8 cellular contexts compared by ENCODE assay signal in the genomic region with DNA sequence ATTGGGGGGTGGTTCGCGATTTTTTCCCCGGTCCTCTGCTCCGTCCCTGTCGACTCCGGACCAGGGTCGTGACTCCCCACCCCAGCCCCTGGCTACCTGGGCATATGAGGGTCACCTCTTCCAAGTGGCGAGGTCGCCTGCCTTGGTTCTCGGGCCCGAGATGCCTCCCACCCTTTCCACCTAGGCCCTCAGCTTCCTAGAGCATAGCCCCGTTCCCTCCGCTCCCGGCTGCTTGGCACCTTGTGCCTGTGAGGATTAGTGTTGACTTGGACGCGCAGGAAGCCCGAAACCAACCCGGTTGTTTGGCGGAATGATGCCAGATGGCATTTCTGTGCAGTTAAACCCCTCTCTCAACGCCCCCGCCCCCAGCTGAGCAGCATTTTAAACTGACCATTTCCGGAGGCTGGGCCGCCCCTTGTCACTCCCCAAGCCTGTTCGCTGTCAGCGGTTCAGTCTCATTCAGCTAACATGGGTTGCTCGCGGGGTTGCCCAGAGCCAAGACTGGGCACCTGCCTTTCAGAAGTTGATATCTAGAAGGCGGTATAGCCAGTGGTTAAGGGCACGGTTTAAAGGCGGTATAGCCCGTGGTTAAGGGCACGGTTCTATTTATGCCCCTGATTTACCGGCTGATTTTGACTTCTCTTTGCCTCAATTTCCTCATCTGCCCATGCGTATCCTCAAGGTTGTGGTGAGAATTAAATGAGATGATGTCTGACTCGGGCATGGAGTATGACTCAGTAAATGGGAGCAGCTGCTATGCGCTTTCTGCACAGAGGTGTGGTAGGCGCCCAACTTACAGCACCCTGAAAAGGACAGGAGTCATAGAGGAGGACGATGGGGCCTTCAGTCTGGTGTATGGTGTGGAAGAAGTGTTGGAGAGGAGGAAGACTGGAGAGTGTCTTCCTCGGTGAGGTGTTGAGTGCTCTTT. TPM values are rescaled to one million over a fixed set of nuclear protein-coding genes. Genes with fewer than 3 reads are reported as not detected.
DNase-seq lines count a peak whose midpoint lies in the region; ATAC-seq and TF ChIP-seq lines count a peak whose summit lies in the region.

No MANE protein-coding gene starts in this region.

- H3K79me2 ChIP-seq in Loucy (ENCODE audit: insufficient read depth, low read length): peaks cover 57% of the 10 kb centered on the region

- no peaks in the 10 kb centered on the region for H3F3A ChIP-seq in Loucy (ENCODE audit: low read depth)

- H3K27ac Mint-ChIP-seq in osteocyte (ENCODE audit: unreplicated experiment): peak overlapping the region; percentile 81

- no peaks in the 10 kb centered on the region for H3K9me3 ChIP-seq in Loucy (ENCODE audit: insufficient read depth, low read depth, low read length)

- H3K4me2 ChIP-seq in Loucy (ENCODE audit: low read depth, low read length, poor library complexity, severe bottlenecking): peak overlapping the region; percentile 95

- peak; percentile 3 for DNase-seq in NCI-H1105 (lab: John Stamatoyannopoulos, UW)
- DNase-seq in NCI-H1105 treated with DMSO at 0.1 percent for 48 hours (lab: John Stamatoyannopoulos, UW): no peak
- no peak for DNase-seq in activated T-cell treated with anti-CD3 and anti-CD28 coated beads, Interleukin-2, amount 50 U/mL, for 4 hours
- peak; percentile 43 for DNase-seq in glomerular visceral epithelial cell (ENCODE audit: extremely low spot score)
- DNase-seq in osteocyte (ENCODE audit: extremely low spot score, unreplicated experiment): no peak
- no peak for DNase-seq in NCI-H1694 treated with DMSO at 0.1 percent for 48 hours (lab: John Stamatoyannopoulos, UW)

- peaks cover 21% of the 10 kb centered on the region for H3K4me1 Mint-ChIP-seq in activated T-cell treated with anti-CD3 and anti-CD28 coated beads, Interleukin-2, amount 50 U/mL, for 4 hours (ENCODE audit: low read depth)
- H3K4me1 Mint-ChIP-seq in osteocyte (ENCODE audit: unreplicated experiment): peaks cover 25% of the 10 kb centered on the region

- H4K20me1 ChIP-seq in Loucy (ENCODE audit: insufficient read depth, low read length, poor library complexity, severe bottlenecking): peaks cover 44% of the 10 kb centered on the region

- no peaks in the 10 kb centered on the region for H3K9me3 Mint-ChIP-seq in activated T-cell treated with anti-CD3 and anti-CD28 coated beads, Interleukin-2, amount 50 U/mL, for 4 hours
- H3K9me3 Mint-ChIP-seq in osteocyte (ENCODE audit: unreplicated experiment): no peaks in the 10 kb centered on the region

- peak overlapping the region; percentile 80 for H2AFZ ChIP-seq in Loucy (ENCODE audit: low read length)

- peaks cover 45% of the 10 kb centered on the region for H3K4me1 ChIP-seq in Loucy (ENCODE audit: insufficient read depth, low read length, poor library complexity, severe bottlenecking)

- peak overlapping the region; percentile 96 for H3K4me3 ChIP-seq in Loucy (ENCODE audit: low read length, poor library complexity, severe bottlenecking)

- H3K36me3 ChIP-seq in Loucy (ENCODE audit: insufficient read depth, low read length): peaks cover 16% of the 10 kb centered on the region; the same call in 1 of the 2 replicates

- TF ChIP-seq CTCF in Loucy (conservative IDR thresholded peaks at IDR 0.05; ENCODE audit: low read length) (no peak), osteocyte (IDR thresholded peaks at IDR 0.05) (no peak)

- peaks cover 4% of the 10 kb centered on the region for H3K27me3 Mint-ChIP-seq in activated T-cell treated with anti-CD3 and anti-CD28 coated beads, Interleukin-2, amount 50 U/mL, for 4 hours (ENCODE audit: low read depth)
- H3K27me3 Mint-ChIP-seq in osteocyte (ENCODE audit: unreplicated experiment): peaks cover 2% of the 10 kb centered on the region

- peak; percentile 21 for ATAC-seq in GM21737 (IDR thresholded peaks at IDR 0.05; ENCODE audit: unreplicated experiment)
- ATAC-seq in activated T-cell treated with anti-CD3 and anti-CD28 coated beads, Interleukin-2, amount 50 U/mL, for 4 hours: peak; percentile 6 to 23

- H3K9ac ChIP-seq in Loucy (ENCODE audit: low read depth, low read length, poor library complexity, severe bottlenecking): peak overlapping the region; percentile 99

- no peaks in the 10 kb centered on the region for H3K9me2 ChIP-seq in Loucy (replicated peaks; ENCODE audit: low read depth, low read length)

- peaks cover 6% of the 10 kb centered on the region for H3K36me3 Mint-ChIP-seq in activated T-cell treated with anti-CD3 and anti-CD28 coated beads, Interleukin-2, amount 50 U/mL, for 4 hours (ENCODE audit: insufficient read depth)
- peaks cover 4% of the 10 kb centered on the region for H3K36me3 Mint-ChIP-seq in osteocyte (ENCODE audit: unreplicated experiment)

- H3K27me3 ChIP-seq in Loucy (ENCODE audit: insufficient read depth, low read length, poor library complexity, severe bottlenecking): peaks cover 4% of the 10 kb centered on the region

- peak overlapping the region; percentile 93 for H3K4me3 Mint-ChIP-seq in activated T-cell treated with anti-CD3 and anti-CD28 coated beads, Interleukin-2, amount 50 U/mL, for 4 hours
- peak overlapping the region; percentile 94 for H3K4me3 Mint-ChIP-seq in osteocyte (ENCODE audit: unreplicated experiment)

RNA-seq across cellular contexts. Expression of a gene that starts 0.6 kb away (rescaled TPM):
- 10 to 100 TPM; 29.9 to 36.3 (median 32.8) TPM for total RNA-seq in activated T-cell treated with anti-CD3 and anti-CD28 coated beads, Interleukin-2, amount 50 U/mL, for 4 hours
- 26.2 and 27.7 TPM in 2 replicates for total RNA-seq in osteocyte

Comparison
In these comparisons a context has a peak if more than half of its experiments do, and no peak if none do; other contexts are left out.
1. DNase-seq: peak in NCI-H1105 (single experiment) and glomerular visceral epithelial cell (single experiment); none in NCI-H1105 treated with DMSO at 0.1 percent for 48 hours (single experiment), activated T-cell treated with anti-CD3 and anti-CD28 coated beads, Interleukin-2, amount 50 U/mL, for 4 hours (single experiment), osteocyte (single experiment) and NCI-H1694 treated with DMSO at 0.1 percent for 48 hours (single experiment).